Comparison of ENCODE assay signal across 14 cellular contexts in genomic region chr15:90609254-90610185, GRCh38.
DNase-seq lines count a peak whose midpoint lies in the region; ATAC-seq and TF ChIP-seq lines count a peak whose summit lies in the region.
"Had no signal": no experiment of that assay in that cellular context is flagged by ENCODE, and none has a peak within 500 bp of the region (broad histone marks: within the 10 kb centered on the region; RNA-seq: fewer than 3 reads in every experiment).

No MANE protein-coding gene starts in this region.

- peak overlapping the region in 1 of 2 donors; percentile 10 for H3K4me3 ChIP-seq in muscle layer of colon (ENCODE audit: low read depth in 1 of 2, low read length in 2 of 2)
- no peak overlapping the region for H3K4me3 ChIP-seq in upper lobe of left lung
- H3K4me3 ChIP-seq in prostate gland = no peak overlapping the region

- TF ChIP-seq POLR2A in upper lobe of left lung (IDR thresholded peaks at IDR 0.05) = no peak
- TF ChIP-seq POLR2A in prostate gland (IDR thresholded peaks at IDR 0.05) = no peak

- H3K27me3 ChIP-seq in muscle layer of colon (ENCODE audit: control insufficient read depth in 1 of 2, insufficient read depth in 2 of 2, low read length in 2 of 2) (no peaks in the 10 kb centered on the region), upper lobe of left lung (no peaks in the 10 kb centered on the region), prostate gland (replicated peaks; ENCODE audit: insufficient read depth) (no peaks in the 10 kb centered on the region)

- H3K4me1 ChIP-seq in muscle layer of colon (ENCODE audit: insufficient read depth, low read length) = peaks cover 32% of the 10 kb centered on the region
- peaks cover 0 to 9% (median 0%) of the 10 kb centered on the region in 4 donors for H3K4me1 ChIP-seq in upper lobe of left lung
- no peaks in the 10 kb centered on the region for H3K4me1 ChIP-seq in prostate gland (replicated peaks)

- WGBS in upper lobe of left lung, 2 donors = 56 to 73% methylated on average over 5 of the region's 5 CpGs
- WGBS in prostate gland = 33% methylated on average over 5 of the region's 5 CpGs

- no peak for TF ChIP-seq EP300 in upper lobe of left lung (IDR thresholded peaks at IDR 0.05)

- ATAC-seq in activated naive CD8-positive, alpha-beta T cell treated with anti-CD3 and anti-CD28 coated beads, Interleukin-2, amount 10 ng/mL, durations not matched to agents 7 days and 5 days (ENCODE audit: low read depth) = no peak
- ATAC-seq in upper lobe of left lung (ENCODE audit: low FRiP score in 2 of 2) (no peak), GM21529 (IDR thresholded peaks at IDR 0.05; ENCODE audit: unreplicated experiment) (no peak)
- ATAC-seq: stimulated activated memory B cell treated with anti-CD40 and anti-IgM and Interleukin-4, amounts not matched to agents 10 μg/mL and 1 μg/mL and 100 μg/mL, for 72 hours had no signal

- DNase-seq in activated naive CD8-positive, alpha-beta T cell treated with anti-CD3 and anti-CD28 coated beads, Interleukin-2, amount 10 ng/mL, durations not matched to agents 7 days and 5 days = no peak
- no peak for DNase-seq in activated naive CD8-positive, alpha-beta T cell treated with anti-CD3 and anti-CD28 coated beads for 36 hours
- DNase-seq in chondrocyte (ENCODE audit: low spot score) (no peak), upper lobe of left lung (no peak), NCI-H2029 treated with DMSO at 0.1 percent for 48 hours (lab: John Stamatoyannopoulos, UW) (no peak), prostate gland (ENCODE audit: low spot score) (no peak)
- DNase-seq: GF-D8, hippocampal formation, NCI-H2029 had no signal

- H3K4me3 Mint-ChIP-seq in activated naive CD8-positive, alpha-beta T cell treated with anti-CD3 and anti-CD28 coated beads, Interleukin-2, amount 10 ng/mL, durations not matched to agents 7 days and 5 days = no peak overlapping the region
- H3K4me3 Mint-ChIP-seq in activated naive CD8-positive, alpha-beta T cell treated with anti-CD3 and anti-CD28 coated beads for 36 hours = no peak overlapping the region
- peak overlapping the region; percentile 44 for H3K4me3 Mint-ChIP-seq in chondrocyte (ENCODE audit: unreplicated experiment)
- H3K4me3 Mint-ChIP-seq: activated naive CD8-positive, alpha-beta T cell; neural crest cell; stimulated activated memory B cell treated with anti-CD40 and anti-IgM and Interleukin-4, amounts not matched to agents 10 μg/mL and 1 μg/mL and 100 μg/mL, for 72 hours had no signal

- H3K4me1 Mint-ChIP-seq in activated naive CD8-positive, alpha-beta T cell treated with anti-CD3 and anti-CD28 coated beads, Interleukin-2, amount 10 ng/mL, durations not matched to agents 7 days and 5 days = peaks cover 22% of the 10 kb centered on the region
- peaks cover 21% of the 10 kb centered on the region for H3K4me1 Mint-ChIP-seq in activated naive CD8-positive, alpha-beta T cell treated with anti-CD3 and anti-CD28 coated beads for 36 hours
- peaks cover 36% of the 10 kb centered on the region for H3K4me1 Mint-ChIP-seq in chondrocyte (ENCODE audit: low read depth)
- H3K4me1 Mint-ChIP-seq: neural crest cell; stimulated activated memory B cell treated with anti-CD40 and anti-IgM and Interleukin-4, amounts not matched to agents 10 μg/mL and 1 μg/mL and 100 μg/mL, for 72 hours had no signal

- TF ChIP-seq CTCF in chondrocyte (IDR thresholded peaks at IDR 0.05) = no peak
- no peak for TF ChIP-seq CTCF in upper lobe of left lung (IDR thresholded peaks at IDR 0.05)
- no peak for TF ChIP-seq CTCF in prostate gland (IDR thresholded peaks at IDR 0.05)

- H3K27ac ChIP-seq in muscle layer of colon (ENCODE audit: low read depth, low read length) = peak overlapping the region; percentile 79
- H3K27ac ChIP-seq in upper lobe of left lung = peak overlapping the region in 3 of 4 donors; percentile 3 to 45 (median 19)
- H3K27ac ChIP-seq in prostate gland = peak overlapping the region in 1 of 2 donors; percentile 4

- peak overlapping the region; percentile 12 for H3K9ac ChIP-seq in muscle layer of colon (ENCODE audit: low read length)

- POLR2A ChIA-PET in activated naive CD8-positive, alpha-beta T cell treated with anti-CD3 and anti-CD28 coated beads, Interleukin-2, amount 10 ng/mL, durations not matched to agents 7 days and 5 days (lab: Charles Lee) = no interaction called here

- H3K36me3 ChIP-seq in muscle layer of colon (ENCODE audit: insufficient read depth, low read length) (peaks cover 28% of the 10 kb centered on the region), upper lobe of left lung (peaks cover 2 to 40% (median 12%) of the 10 kb centered on the region in 4 donors), prostate gland (no peaks in the 10 kb centered on the region)

- peaks cover 29% of the 10 kb centered on the region for H3K36me3 Mint-ChIP-seq in activated naive CD8-positive, alpha-beta T cell treated with anti-CD3 and anti-CD28 coated beads, Interleukin-2, amount 10 ng/mL, durations not matched to agents 7 days and 5 days
- peaks cover 21% of the 10 kb centered on the region for H3K36me3 Mint-ChIP-seq in activated naive CD8-positive, alpha-beta T cell treated with anti-CD3 and anti-CD28 coated beads for 36 hours
- peaks cover 25% of the 10 kb centered on the region for H3K36me3 Mint-ChIP-seq in chondrocyte (ENCODE audit: low read depth)

- H3K9me3 Mint-ChIP-seq in activated naive CD8-positive, alpha-beta T cell treated with anti-CD3 and anti-CD28 coated beads, Interleukin-2, amount 10 ng/mL, durations not matched to agents 7 days and 5 days = no peaks in the 10 kb centered on the region
- no peaks in the 10 kb centered on the region for H3K9me3 Mint-ChIP-seq in activated naive CD8-positive, alpha-beta T cell treated with anti-CD3 and anti-CD28 coated beads for 36 hours
- H3K9me3 Mint-ChIP-seq in chondrocyte (ENCODE audit: low read depth) = no peaks in the 10 kb centered on the region
- H3K9me3 Mint-ChIP-seq: neural crest cell; stimulated activated memory B cell treated with anti-CD40 and anti-IgM and Interleukin-4, amounts not matched to agents 10 μg/mL and 1 μg/mL and 100 μg/mL, for 72 hours had no signal

- H3K27me3 Mint-ChIP-seq in activated naive CD8-positive, alpha-beta T cell treated with anti-CD3 and anti-CD28 coated beads, Interleukin-2, amount 10 ng/mL, durations not matched to agents 7 days and 5 days = no peaks in the 10 kb centered on the region
- H3K27me3 Mint-ChIP-seq in activated naive CD8-positive, alpha-beta T cell treated with anti-CD3 and anti-CD28 coated beads for 36 hours = no peaks in the 10 kb centered on the region
- no peaks in the 10 kb centered on the region for H3K27me3 Mint-ChIP-seq in chondrocyte (ENCODE audit: low read depth)
- H3K27me3 Mint-ChIP-seq: activated naive CD8-positive, alpha-beta T cell; stimulated activated memory B cell treated with anti-CD40 and anti-IgM and Interleukin-4, amounts not matched to agents 10 μg/mL and 1 μg/mL and 100 μg/mL, for 72 hours had no signal

- H3K9me3 ChIP-seq in muscle layer of colon (ENCODE audit: low read length) = no peaks in the 10 kb centered on the region
- no peaks in the 10 kb centered on the region for H3K9me3 ChIP-seq in upper lobe of left lung
- H3K9me3 ChIP-seq in prostate gland = no peaks in the 10 kb centered on the region

- intact Hi-C loops in prostate gland (cut with DNase I) = loop anchor here (5.0 kb wide), 1 partner anchor 77 kb away; no protein-coding TSS in a partner anchor

- peak overlapping the region; percentile 72 for H3K27ac Mint-ChIP-seq in activated naive CD8-positive, alpha-beta T cell treated with anti-CD3 and anti-CD28 coated beads, Interleukin-2, amount 10 ng/mL, durations not matched to agents 7 days and 5 days
- no peak overlapping the region for H3K27ac Mint-ChIP-seq in activated naive CD8-positive, alpha-beta T cell treated with anti-CD3 and anti-CD28 coated beads for 36 hours
- H3K27ac Mint-ChIP-seq in chondrocyte (ENCODE audit: unreplicated experiment) = peak overlapping the region; percentile 86
